In the genomic region with DNA sequence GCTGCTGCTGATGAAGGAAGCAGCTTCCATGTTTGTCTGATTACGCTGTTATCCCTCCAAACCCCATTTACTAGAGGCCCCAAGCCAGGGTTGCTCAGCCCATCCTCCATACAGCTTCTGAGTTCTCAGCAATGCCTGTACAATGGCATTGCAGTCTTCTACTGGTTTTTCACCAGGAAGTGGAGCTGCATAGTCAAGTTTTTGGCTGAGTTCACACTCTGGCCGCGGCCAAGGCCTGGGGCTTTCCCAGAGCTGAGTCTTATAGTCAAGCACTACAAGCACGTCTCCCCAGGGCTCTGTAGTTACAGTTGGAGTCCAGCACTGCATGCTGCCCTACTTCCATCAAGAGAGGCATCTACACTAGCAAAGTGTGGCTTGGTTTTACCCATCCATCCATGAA, we compare ENCODE assay signal across 11 cellular contexts.
DNase-seq lines count a peak whose midpoint lies in the region; ATAC-seq lines count a peak whose summit lies in the region.
"Had no signal": no experiment of that assay in that cellular context is flagged by ENCODE, and none has a peak within 500 bp of the region (broad histone marks: within the 10 kb centered on the region; RNA-seq: fewer than 3 reads in every experiment).

No MANE protein-coding gene starts in this region.

- peak; percentile 99 for ATAC-seq in GM19025 (IDR thresholded peaks at IDR 0.05; ENCODE audit: low read depth, unreplicated experiment)
- ATAC-seq in GM21723 (IDR thresholded peaks at IDR 0.05; ENCODE audit: unreplicated experiment), result peak; percentile 98
- ATAC-seq in HG03342 (IDR thresholded peaks at IDR 0.05; ENCODE audit: unreplicated experiment), result peak; percentile 83
- ATAC-seq: left lung had no signal

- DNase-seq in GOT3 (lab: John Stamatoyannopoulos, UW) (no peak), DMS79 (lab: John Stamatoyannopoulos, UW) (no peak), DMS153 treated with DMSO at 0.1 percent for 48 hours (lab: John Stamatoyannopoulos, UW; ENCODE audit: unreplicated experiment) (no peak)
- DNase-seq in NK-92 treated with Interleukin-12 subunit alpha and Interleukin-12 subunit beta, amount 100 ng/mL, for 24 hours (lab: John Stamatoyannopoulos, UW), result no peak
- DNase-seq: activated naive CD4-positive, alpha-beta T cell treated with anti-CD3 and anti-CD28 coated beads, Interleukin-2, amount 50 U/mL, for 16 hours; left lung; NCI-H1048; NCI-H510A treated with DMSO at 0.1 percent for 48 hours had no signal
